In genomic region chr1:8394456-8395321, GRCh38 we compare ENCODE assay signal across 8 cellular contexts.
A peak's percentile ranks its signal among the peaks of the same experiment; 100 is the strongest.
DNase-seq lines count a peak whose midpoint lies in the region; ATAC-seq and TF ChIP-seq lines count a peak whose summit lies in the region.

No MANE protein-coding gene starts in this region.

- H3K9me3 Mint-ChIP-seq in nephron progenitor cell = peaks cover 5% of the 10 kb centered on the region

- peak overlapping the region; percentile 79 for H3K27ac Mint-ChIP-seq in nephron progenitor cell

- peak overlapping the region in 9 of 11 experiments; percentile 45 to 73 (median 59); a peak in 18 of 22 replicates for H3K27ac ChIP-seq in BLaER1 treated with 17β-estradiol and CSF1 and Interleukin-3, amounts not matched to agents 10 nM and 100 nM
- H3K27ac ChIP-seq in adrenal gland = peak overlapping the region in 3 of 5 donors; percentile 49 to 82 (median 75)

- H4K20me1 ChIP-seq in BLaER1 treated with 17β-estradiol and CSF1 and Interleukin-3, amounts not matched to agents 10 nM and 100 nM = peaks cover 75 to 100% (median 91%) of the 10 kb centered on the region in 11 experiments

- DNase-seq in NCI-H226 (peak; percentile 85), adrenal gland (peak in 1 of 7 donors; percentile 15), nephron progenitor cell (no peak), GF-D8 (lab: John Stamatoyannopoulos, UW) (no peak), omental fat pad (ENCODE audit: low spot score) (no peak)

- 43 to 54% (median 49%) methylated on average over 10 of the region's 10 CpGs for WGBS in adrenal gland, 4 donors

- ATAC-seq in HG03108 (IDR thresholded peaks at IDR 0.05; ENCODE audit: unreplicated experiment) = no peak
- ATAC-seq in omental fat pad (ENCODE audit: low FRiP score) = no peak
- no peak for ATAC-seq in HG03457 (IDR thresholded peaks at IDR 0.05; ENCODE audit: unreplicated experiment)

- H3K9me3 ChIP-seq in BLaER1 treated with 17β-estradiol and CSF1 and Interleukin-3, amounts not matched to agents 10 nM and 100 nM (replicated peaks in 1 of 11) = peaks cover 0 to 10% (median under 1%) of the 10 kb centered on the region in 11 experiments; a peak in 6 of 22 replicates
- no peaks in the 10 kb centered on the region for H3K9me3 ChIP-seq in adrenal gland (replicated peaks in 1 of 3)

- intact Hi-C loops in adrenal gland (cut with DNase I) = no loop called here

- peak overlapping the region in 6 of 11 experiments; percentile 14 to 56 (median 50); a peak in 7 of 22 replicates for H3K9ac ChIP-seq in BLaER1 treated with 17β-estradiol and CSF1 and Interleukin-3, amounts not matched to agents 10 nM and 100 nM

- H3K4me1 ChIP-seq in BLaER1 treated with 17β-estradiol and CSF1 and Interleukin-3, amounts not matched to agents 10 nM and 100 nM = peaks cover 60 to 82% (median 77%) of the 10 kb centered on the region in 10 experiments
- peaks cover 35 to 76% of the 10 kb centered on the region in 2 donors for H3K4me1 ChIP-seq in adrenal gland (replicated peaks in 1 of 2)

- no peaks in the 10 kb centered on the region for H3K27me3 ChIP-seq in BLaER1 treated with 17β-estradiol and CSF1 and Interleukin-3, amounts not matched to agents 10 nM and 100 nM
- no peaks in the 10 kb centered on the region for H3K27me3 ChIP-seq in adrenal gland

- H3K4me1 Mint-ChIP-seq in nephron progenitor cell = peaks cover 83% of the 10 kb centered on the region

- TF ChIP-seq CTCF in adrenal gland (IDR thresholded peaks at IDR 0.05) = no peak
- TF ChIP-seq CTCF in nephron progenitor cell (IDR thresholded peaks at IDR 0.05) = no peak
- no peak for TF ChIP-seq CTCF in omental fat pad (IDR thresholded peaks at IDR 0.05)

- no peak for TF ChIP-seq POLR2A in adrenal gland (IDR thresholded peaks at IDR 0.05)

- peaks cover 81% of the 10 kb centered on the region for H3K36me3 Mint-ChIP-seq in nephron progenitor cell (ENCODE audit: low read depth)

- H3K4me3 ChIP-seq in BLaER1 treated with 17β-estradiol and CSF1 and Interleukin-3, amounts not matched to agents 10 nM and 100 nM = peak overlapping the region in 7 of 10 experiments; percentile 9 to 53 (median 36); a peak in 9 of 20 replicates
- no peak overlapping the region for H3K4me3 ChIP-seq in adrenal gland

- peaks cover 17 to 65% (median 36%) of the 10 kb centered on the region in 11 experiments for H3K36me3 ChIP-seq in BLaER1 treated with 17β-estradiol and CSF1 and Interleukin-3, amounts not matched to agents 10 nM and 100 nM
- peaks cover 0 to 1% of the 10 kb centered on the region in 2 donors for H3K36me3 ChIP-seq in adrenal gland (replicated peaks in 1 of 2)

- peak overlapping the region; percentile 76 to 92 (median 85) for H3K4me2 ChIP-seq in BLaER1 treated with 17β-estradiol and CSF1 and Interleukin-3, amounts not matched to agents 10 nM and 100 nM

- no peak overlapping the region for H3K4me3 Mint-ChIP-seq in nephron progenitor cell

- no peaks in the 10 kb centered on the region for H3K27me3 Mint-ChIP-seq in nephron progenitor cell (ENCODE audit: low read depth, poor library complexity)

Comparison
In these comparisons a context has a peak if more than half of its experiments do, and no peak if none do; other contexts are left out.
1. H3K4me3 ChIP-seq: peak in BLaER1 treated with 17β-estradiol and CSF1 and Interleukin-3, amounts not matched to agents 10 nM and 100 nM (7 of 10); none in adrenal gland (0 of 4).